26 cellular contexts compared by ENCODE assay signal in genomic region chr16:1095450-1096163, GRCh38. TPM values are rescaled to one million over a fixed set of nuclear protein-coding genes. Genes with fewer than 3 reads are reported as not detected.
DNase-seq lines count a peak whose midpoint lies in the region; ATAC-seq, FAIRE-seq and TF ChIP-seq lines count a peak whose summit lies in the region.
"Had no signal": no experiment of that assay in that cellular context is flagged by ENCODE, and none has a peak within 500 bp of the region (broad histone marks: within the 10 kb centered on the region; RNA-seq: fewer than 3 reads in every experiment).

No MANE protein-coding gene starts in this region.

- H3K36me3 ChIP-seq in right atrium auricular region (no peaks in the 10 kb centered on the region), small intestine (ENCODE audit: control insufficient read depth in 2 of 2, insufficient read depth in 2 of 2, low read length in 2 of 2) (no peaks in the 10 kb centered on the region), upper lobe of right lung (no peaks in the 10 kb centered on the region)
- H3K36me3 ChIP-seq: SJSA1 had no signal

- ATAC-seq in left cardiac atrium (no peak), GM21515 (IDR thresholded peaks at IDR 0.05; ENCODE audit: unreplicated experiment) (no peak), upper lobe of right lung (no peak)
- ATAC-seq: Right ventricle myocardium inferior had no signal

- H3K27ac ChIP-seq in right atrium auricular region (peak overlapping the region; percentile 81 to 93), small intestine (ENCODE audit: low read depth in 1 of 2, low read length in 1 of 2) (no peak overlapping the region), upper lobe of right lung (no peak overlapping the region)
- H3K27ac ChIP-seq: SJSA1 had no signal

- DNase-seq in right atrium auricular region (ENCODE audit: low spot score) (no peak), left cardiac atrium (no peak), RKO (ENCODE audit: low spot score) (peak; percentile 15), epithelial cell of proximal tubule (ENCODE audit: low read depth) (no peak), HTR-8/SVneo (ENCODE audit: insufficient read length, low spot score) (no peak), small intestine (no peak), upper lobe of right lung (no peak)
- DNase-seq: 8988T; AML-193; NCI-H1105; NCI-H146; NCI-H2029; NCI-H226; NCI-H510A treated with DMSO at 0.1 percent for 48 hours; NCI-H774; NK-92 treated with Interleukin-12 subunit alpha and Interleukin-12 subunit beta, amount 100 ng/mL, for 24 hours had no signal

- 35 to 58% (median 38%) methylated on average over 14 to 15 of the region's 15 CpGs for WGBS in small intestine, 3 donors

- intact Hi-C loops in left cardiac atrium (cut with DNase I) = no loop called here
- intact Hi-C loops in upper lobe of right lung (cut with DNase I) = no loop called here

- TF ChIP-seq CTCF in right atrium auricular region (IDR thresholded peaks at IDR 0.05) (no peak), epithelial cell of proximal tubule (conservative IDR thresholded peaks at IDR 0.05; ENCODE audit: low read depth, low read length) (peak; percentile 11), upper lobe of right lung (IDR thresholded peaks at IDR 0.05) (no peak)

- no peak overlapping the region for H3K4me3 ChIP-seq in right atrium auricular region
- H3K4me3 ChIP-seq in epithelial cell of proximal tubule (ENCODE audit: low read depth, low read length) = no peak overlapping the region
- H3K4me3 ChIP-seq in small intestine (ENCODE audit: low read depth in 1 of 2, low read length in 2 of 2) = no peak overlapping the region
- H3K4me3 ChIP-seq in upper lobe of right lung = no peak overlapping the region
- H3K4me3 ChIP-seq: SJSA1 had no signal

- H3K9me3 ChIP-seq in right atrium auricular region (no peaks in the 10 kb centered on the region), small intestine (ENCODE audit: control insufficient read depth, low read depth) (no peaks in the 10 kb centered on the region), upper lobe of right lung (no peaks in the 10 kb centered on the region)
- H3K9me3 ChIP-seq: SJSA1 had no signal

- H3K27me3 ChIP-seq in right atrium auricular region (no peaks in the 10 kb centered on the region), small intestine (ENCODE audit: control insufficient read depth in 2 of 2, insufficient read depth in 2 of 2, low read length in 2 of 2) (peaks cover 0 to 24% of the 10 kb centered on the region in 2 donors), upper lobe of right lung (peaks cover 21% of the 10 kb centered on the region)

- FAIRE-seq in HTR-8/SVneo (lab: Jason Lieb, UNC) (no peak), small intestine (lab: Jason Lieb, UNC) (no peak)
- FAIRE-seq: G401.6, GM18507, RCC 7860 had no signal

- peaks cover 0 to 39% of the 10 kb centered on the region in 2 donors for H3K4me1 ChIP-seq in right atrium auricular region
- H3K4me1 ChIP-seq in small intestine (ENCODE audit: control insufficient read depth in 2 of 2, insufficient read depth in 1 of 2, low read depth in 1 of 2, low read length in 1 of 2) = no peaks in the 10 kb centered on the region
- H3K4me1 ChIP-seq in upper lobe of right lung = no peaks in the 10 kb centered on the region
- H3K4me1 ChIP-seq: SJSA1 had no signal

RNA-seq across cellular contexts. Expression of gene C1QTNF8, which starts 0.4 kb away (rescaled TPM):
- total RNA-seq in right atrium auricular region (not detected), left cardiac atrium (not detected), epithelial cell of proximal tubule (not detected in 2 replicates), upper lobe of right lung (not detected)
- polyA plus RNA-seq in small intestine = not detected
- total RNA-seq: Daoy, H4, SJSA1 had no signal
- polyA plus RNA-seq: AG04450, CD14-positive monocyte had no signal

RNA-seq across cellular contexts. Expression of gene SSTR5, which starts 23.1 kb away (rescaled TPM):
- total RNA-seq in right atrium auricular region = 10 to 100 TPM in 1 of 2 donors, 1 to 10 TPM in 1; 2.7 to 14.1 TPM
- total RNA-seq in left cardiac atrium = 10 to 100 TPM in 1 of 2 donors, 1 to 10 TPM in 1; 1.3 to 10.7 TPM
- total RNA-seq in epithelial cell of proximal tubule = not detected in 2 replicates
- under 1 TPM in 1 of 3 donors, not detected in 2; 0.24 TPM for polyA plus RNA-seq in small intestine
- not detected for total RNA-seq in upper lobe of right lung
- total RNA-seq: Daoy, H4, SJSA1 had no signal
- polyA plus RNA-seq: AG04450, CD14-positive monocyte had no signal

RNA-seq across cellular contexts. Expression of gene CACNA1H, which starts 57.3 kb away (rescaled TPM):
- total RNA-seq in right atrium auricular region (1 to 10 TPM; 7.0 to 9.4 TPM), left cardiac atrium (1 to 10 TPM; 6.0 to 7.1 TPM), epithelial cell of proximal tubule (0.22 and 0.29 TPM in 2 replicates), upper lobe of right lung (10.9 TPM)
- polyA plus RNA-seq in small intestine = 1 to 10 TPM in 2 of 3 donors, under 1 TPM in 1; 0.22 to 7.0 (median 1.1) TPM
- total RNA-seq: SJSA1 had no signal
- polyA plus RNA-seq: CD14-positive monocyte had no signal

Comparison
In these comparisons a context has a peak if more than half of its experiments do, and no peak if none do; other contexts are left out.
1. H3K27ac ChIP-seq: peak in right atrium auricular region (2 of 2); none in small intestine (0 of 2) and upper lobe of right lung (single experiment).